ENCODE assay signal across 6 cellular contexts in genomic region chr15:20304282-20305014, GRCh38.
DNase-seq lines count a peak whose midpoint lies in the region; ATAC-seq and TF ChIP-seq lines count a peak whose summit lies in the region.
"Not testable (repeated sequence)": the region's sequence is repeated elsewhere in the genome, so short reads cannot be mapped to it uniquely, and the experiment has no call there.

No MANE protein-coding gene starts in this region.

- not testable (repeated sequence) for H3K27ac Mint-ChIP-seq in activated CD8-positive, alpha-beta memory T cell treated with anti-CD3 and anti-CD28 coated beads, Interleukin-2, amount 10 ng/mL, durations not matched to agents 7 days and 5 days; neural progenitor cell
- peak overlapping the region; percentile 22 for H3K27ac Mint-ChIP-seq in endothelial cell (ENCODE audit: unreplicated experiment)

- H3K4me3 ChIP-seq in neural progenitor cell, spleen: not testable (repeated sequence)

- not testable (repeated sequence) for H3K27ac ChIP-seq in neural progenitor cell, spleen

- H3K9me3 Mint-ChIP-seq in activated CD8-positive, alpha-beta memory T cell treated with anti-CD3 and anti-CD28 coated beads, Interleukin-2, amount 10 ng/mL, durations not matched to agents 7 days and 5 days (ENCODE audit: low read depth), result not testable (repeated sequence)
- peaks cover 39% of the 10 kb centered on the region for H3K9me3 Mint-ChIP-seq in endothelial cell (ENCODE audit: unreplicated experiment)
- peaks cover 54% of the 10 kb centered on the region for H3K9me3 Mint-ChIP-seq in neural progenitor cell

- not testable (repeated sequence) for TF ChIP-seq CTCF in GM13976 (IDR thresholded peaks at IDR 0.05; ENCODE audit: borderline replicate concordance, control extremely low read depth, extremely low read depth, insufficient read depth, missing control alignments); endothelial cell (IDR thresholded peaks at IDR 0.05; ENCODE audit: unreplicated experiment); neural progenitor cell (IDR thresholded peaks at IDR 0.05); spleen (IDR thresholded peaks at IDR 0.05 in 8 of 11, conservative IDR thresholded peaks at IDR 0.05 in 3 of 11)

- not testable (repeated sequence) for TF ChIP-seq POLR2A in spleen (IDR thresholded peaks at IDR 0.05)

- H3K27me3 Mint-ChIP-seq in activated CD8-positive, alpha-beta memory T cell treated with anti-CD3 and anti-CD28 coated beads, Interleukin-2, amount 10 ng/mL, durations not matched to agents 7 days and 5 days, result not testable (repeated sequence)
- H3K27me3 Mint-ChIP-seq in endothelial cell (ENCODE audit: unreplicated experiment) (peaks cover 39% of the 10 kb centered on the region), neural progenitor cell (ENCODE audit: insufficient read depth, low read depth) (peaks cover 15% of the 10 kb centered on the region)

- DNase-seq in GM13976 (ENCODE audit: low spot score) (peak; percentile 10), islet precursor cell (peak; percentile 57), spleen (peak; percentile 82)
- DNase-seq in activated CD8-positive, alpha-beta memory T cell treated with anti-CD3 and anti-CD28 coated beads, Interleukin-2, amount 10 ng/mL, durations not matched to agents 7 days and 5 days, result peak; percentile 37
- DNase-seq in endothelial cell (ENCODE audit: low spot score); neural progenitor cell (ENCODE audit: low spot score): not testable (repeated sequence)

- CTCF ChIA-PET in activated CD8-positive, alpha-beta memory T cell treated with anti-CD3 and anti-CD28 coated beads, Interleukin-2, amount 10 ng/mL, durations not matched to agents 7 days and 5 days (lab: Charles Lee), result not testable (repeated sequence)

- not testable (repeated sequence) for H3K4me2 ChIP-seq in neural progenitor cell

- not testable (repeated sequence) for H3K4me1 ChIP-seq in neural progenitor cell, spleen

- WGBS in spleen, 5 donors, result 71 to 77% (median 75%) methylated on average over 9 to 10 of the region's 10 CpGs

- H3K4me3 Mint-ChIP-seq in activated CD8-positive, alpha-beta memory T cell treated with anti-CD3 and anti-CD28 coated beads, Interleukin-2, amount 10 ng/mL, durations not matched to agents 7 days and 5 days, result not testable (repeated sequence)
- H3K4me3 Mint-ChIP-seq in endothelial cell (ENCODE audit: unreplicated experiment) (peak overlapping the region; percentile 43), neural progenitor cell (peak overlapping the region; percentile 7)

- H2AFZ ChIP-seq in neural progenitor cell (replicated peaks), result not testable (repeated sequence)

- in situ Hi-C loops in GM13976 (cut with MboI; ENCODE audit: low sequenced_read_pairs, unreplicated experiment), result not testable (repeated sequence)

- H3K79me2 ChIP-seq in neural progenitor cell (ENCODE audit: low read depth), result not testable (repeated sequence)

- intact Hi-C loops in spleen (cut with DNase I; ENCODE audit: low total_unique reads), result not testable (repeated sequence)

- H3K4me1 Mint-ChIP-seq in activated CD8-positive, alpha-beta memory T cell treated with anti-CD3 and anti-CD28 coated beads, Interleukin-2, amount 10 ng/mL, durations not matched to agents 7 days and 5 days; endothelial cell (ENCODE audit: unreplicated experiment); neural progenitor cell: not testable (repeated sequence)

- H3F3A ChIP-seq in neural progenitor cell (ENCODE audit: low read depth), result not testable (repeated sequence)

- not testable (repeated sequence) for ATAC-seq in activated CD8-positive, alpha-beta memory T cell treated with anti-CD3 and anti-CD28 coated beads, Interleukin-2, amount 10 ng/mL, durations not matched to agents 7 days and 5 days

- H3K36me3 Mint-ChIP-seq in activated CD8-positive, alpha-beta memory T cell treated with anti-CD3 and anti-CD28 coated beads, Interleukin-2, amount 10 ng/mL, durations not matched to agents 7 days and 5 days; neural progenitor cell: not testable (repeated sequence)
- H3K36me3 Mint-ChIP-seq in endothelial cell (ENCODE audit: low read depth, unreplicated experiment), result peaks cover 22% of the 10 kb centered on the region

- H4K20me1 ChIP-seq in neural progenitor cell (ENCODE audit: low read depth), result not testable (repeated sequence)

- H3K36me3 ChIP-seq in neural progenitor cell, spleen: not testable (repeated sequence)

- H3K9me3 ChIP-seq in neural progenitor cell (ENCODE audit: low read depth) (peaks cover 42% of the 10 kb centered on the region), spleen (peaks cover 0 to 22% (median 2%) of the 10 kb centered on the region in 8 donors)

- H3K9ac ChIP-seq in neural progenitor cell, result not testable (repeated sequence)

- H3K27me3 ChIP-seq in neural progenitor cell; spleen (replicated peaks in 1 of 7): not testable (repeated sequence)
